ENCODE assay signal across 20 cellular contexts in the genomic region with DNA sequence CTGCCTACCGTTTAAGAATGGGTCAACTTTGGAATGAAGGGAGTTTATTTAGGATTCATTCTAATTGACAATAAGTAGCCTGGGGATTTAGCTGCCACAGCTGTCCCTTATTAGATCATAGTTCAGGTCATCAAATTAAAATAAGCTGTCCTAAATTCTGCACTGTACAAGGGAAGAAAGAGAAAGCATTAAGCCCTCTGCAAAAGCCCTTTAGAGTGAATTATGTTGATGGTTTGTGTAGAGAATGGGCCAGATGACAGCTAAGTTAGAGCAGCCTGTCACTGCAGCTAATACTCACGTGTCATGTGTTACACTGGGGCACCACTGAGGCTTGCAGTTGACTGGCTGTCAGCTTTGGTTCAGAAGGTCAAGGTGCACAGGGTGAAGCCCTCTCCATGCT.
"Had no signal": no experiment of that assay in that cellular context is flagged by ENCODE, and none has a peak within 500 bp of the region (broad histone marks: within the 10 kb centered on the region; RNA-seq: fewer than 3 reads in every experiment).

No MANE protein-coding gene starts in this region.

- H3K27me3 ChIP-seq: ascending aorta, breast epithelium, gastrocnemius medialis, heart right ventricle, neutrophil, pancreas, suprapubic skin, transverse colon, vagina had no signal

- H3K27ac ChIP-seq: ascending aorta, breast epithelium, gastrocnemius medialis, heart right ventricle, neutrophil, pancreas, suprapubic skin, transverse colon, vagina had no signal

- H3K36me3 ChIP-seq: ascending aorta, breast epithelium, gastrocnemius medialis, heart right ventricle, neutrophil, pancreas, suprapubic skin, transverse colon, vagina had no signal

- H3K4me3 ChIP-seq: ascending aorta, breast epithelium, gastrocnemius medialis, heart right ventricle, pancreas, smooth muscle cell, suprapubic skin, transverse colon, vagina had no signal

- H3K4me1 ChIP-seq: ascending aorta, breast epithelium, gastrocnemius medialis, heart right ventricle, pancreas, suprapubic skin, transverse colon, vagina had no signal

- ATAC-seq: gastrocnemius medialis; heart right ventricle; naive thymus-derived CD8-positive, alpha-beta T cell; pancreas; sciatic nerve; stimulated activated naive CD8-positive, alpha-beta T cell treated with anti-CD3 and anti-CD28 coated beads, Interleukin-15, amount 100 ng/mL, for 72 hours had no signal

- DNase-seq: activated CD4-positive, alpha-beta T cell treated with anti-CD3 and anti-CD28 coated beads, Interleukin-2, amount 50 U/mL, for 4 hours; activated gamma-delta T cell; cerebellar nuclear complex; cortex of kidney; gastrocnemius medialis; heart right ventricle; immature natural killer cell; mesendoderm; naive thymus-derived CD8-positive, alpha-beta T cell; pancreas; stimulated activated CD4-positive, alpha-beta T cell treated with anti-CD3 and anti-CD28 coated beads, Interleukin-4, amount 100 ng/mL, for 1 hour; stimulated activated naive CD8-positive, alpha-beta T cell treated with anti-CD3 and anti-CD28 coated beads, Interleukin-15, amount 100 ng/mL, for 72 hours; transverse colon had no signal

- H3K9me3 ChIP-seq: ascending aorta, breast epithelium, gastrocnemius medialis, heart right ventricle, neutrophil, pancreas, suprapubic skin, transverse colon, vagina had no signal
